Comparison of ENCODE assay signal across 10 cellular contexts in the genomic region with DNA sequence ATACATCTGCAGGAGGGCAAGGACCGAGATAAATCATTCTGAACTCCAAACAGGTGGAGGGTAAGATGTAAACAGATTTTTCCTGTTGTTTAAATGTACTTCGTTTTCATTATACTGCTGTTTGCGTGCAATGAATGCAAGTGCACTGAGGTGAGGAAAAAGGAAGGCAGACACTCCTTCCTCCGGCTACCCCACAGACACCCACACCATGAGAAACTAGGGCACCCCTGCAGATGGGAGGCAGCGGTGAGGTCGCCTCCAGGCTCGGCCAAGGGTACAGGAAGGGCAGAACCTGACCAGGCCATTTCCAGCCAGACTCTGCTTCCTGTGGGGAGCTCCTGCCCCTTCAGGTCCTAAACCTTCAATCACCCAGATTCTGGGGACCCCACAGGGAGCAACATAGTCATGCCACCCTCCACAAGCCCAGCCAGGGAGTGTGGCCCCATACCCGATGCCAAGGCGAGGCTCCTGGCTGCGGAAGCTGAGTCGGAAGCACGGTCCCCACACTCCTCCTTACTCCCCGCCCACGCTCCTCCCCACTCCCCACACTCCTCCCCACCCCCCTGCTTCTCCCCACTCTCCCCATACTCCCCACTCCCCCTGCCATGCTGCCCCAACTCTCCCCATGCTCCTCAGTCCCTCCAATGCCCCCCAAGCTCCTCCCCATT. TPM values are rescaled to one million over a fixed set of nuclear protein-coding genes. Genes with fewer than 3 reads are reported as not detected.
DNase-seq lines count a peak whose midpoint lies in the region; ATAC-seq and TF ChIP-seq lines count a peak whose summit lies in the region.
"Had no signal": no experiment of that assay in that cellular context is flagged by ENCODE, and none has a peak within 500 bp of the region (broad histone marks: within the 10 kb centered on the region; RNA-seq: fewer than 3 reads in every experiment).

No MANE protein-coding gene starts in this region.

- no peak overlapping the region for H2BK120ac ChIP-seq in H9 (ENCODE audit: low read depth, low read length, poor library complexity, severe bottlenecking)

- no peaks in the 10 kb centered on the region for H3K9me3 ChIP-seq in DOHH2 (ENCODE audit: control insufficient read depth, insufficient read depth, low read length)
- no peaks in the 10 kb centered on the region for H3K9me3 ChIP-seq in H9 (ENCODE audit: control insufficient read depth, low read depth, low read length)

- H2AK5ac ChIP-seq in H9 (ENCODE audit: insufficient read length, low read length), result no peak overlapping the region

- H2BK12ac ChIP-seq in H9 (ENCODE audit: insufficient read length, low read depth, low read length), result no peak overlapping the region

- peaks cover 4% of the 10 kb centered on the region for H3K79me1 ChIP-seq in H9 (ENCODE audit: insufficient read depth, low read depth, low read length, poor library complexity, severe bottlenecking)

- H3K14ac ChIP-seq in H9 (ENCODE audit: insufficient read depth, low read length), result 0 out of 2 replicates have a peak overlapping the region, but pooled peaks have one; percentile 61

- peaks cover 65% of the 10 kb centered on the region for H3K79me2 ChIP-seq in DOHH2 (ENCODE audit: control insufficient read depth, low read length)
- peaks cover 2% of the 10 kb centered on the region; the same call in 1 of the 2 replicates for H3K79me2 ChIP-seq in H9 (ENCODE audit: insufficient read depth, low read length)

- no peak overlapping the region for H4K5ac ChIP-seq in H9 (ENCODE audit: insufficient read length, low read depth, low read length)

- H3K4me2 ChIP-seq in DOHH2 (ENCODE audit: low read length) (peak overlapping the region; percentile 89), H9 (ENCODE audit: insufficient read depth, insufficient read length, low read length) (no peak overlapping the region)

- H2BK20ac ChIP-seq in H9 (ENCODE audit: low read depth, low read length, poor library complexity, severe bottlenecking), result no peak overlapping the region

- H3K56ac ChIP-seq in H9 (ENCODE audit: insufficient read length, low read depth, low read length), result no peak overlapping the region

- no peak for TF ChIP-seq CTCF in DOHH2 (IDR thresholded peaks at IDR 0.05; ENCODE audit: low read depth, low read length, poor library complexity, severe bottlenecking)
- no peak for TF ChIP-seq CTCF in H9 (conservative IDR thresholded peaks at IDR 0.05)

- H3K4me3 ChIP-seq in DOHH2 (ENCODE audit: low read length), result peak overlapping the region; percentile 52

- peaks cover 26% of the 10 kb centered on the region for H3F3A ChIP-seq in DOHH2 (ENCODE audit: control insufficient read depth, insufficient read depth)

- no peak overlapping the region for H2BK5ac ChIP-seq in H9 (ENCODE audit: insufficient read length, low read length)

- H4K91ac ChIP-seq in H9 (ENCODE audit: insufficient read length, low read depth, low read length), result no peak overlapping the region

- peaks cover 6% of the 10 kb centered on the region; the same call in 1 of the 2 replicates for H3K36me3 ChIP-seq in DOHH2 (ENCODE audit: control insufficient read depth, low read length)

- H3K9me2 ChIP-seq in DOHH2 (replicated peaks; ENCODE audit: control insufficient read depth, low read length), result no peaks in the 10 kb centered on the region

- H3K23ac ChIP-seq in H9 (ENCODE audit: insufficient read length, low read depth, low read length), result no peak overlapping the region

- peak; percentile 37 for ATAC-seq in activated T-helper 17 cell treated with anti-CD3 and anti-CD28 coated beads, Interleukin-2, amount 50 U/mL, for 72 hours (replicated peaks)
- ATAC-seq in natural killer cell treated with Interleukin-12 subunit alpha and Interleukin-12 subunit beta and Interleukin-15 and Interleukin-18, amount 100 ng/mL, for 72 hours, result peak; percentile 32 to 52
- no peak for ATAC-seq in HG02623 (IDR thresholded peaks at IDR 0.05; ENCODE audit: unreplicated experiment)

- H3T11ph ChIP-seq in H9 (ENCODE audit: low read length), result no peak overlapping the region

- H3K4me1 ChIP-seq in DOHH2 (ENCODE audit: control insufficient read depth, low read length) (peaks cover 75% of the 10 kb centered on the region), H9 (ENCODE audit: insufficient read depth, low read length) (peaks cover 11% of the 10 kb centered on the region; the same call in 1 of the 2 replicates)

- DNase-seq in H9 (no peak), DMS 273 (lab: John Stamatoyannopoulos, UW; ENCODE audit: unreplicated experiment) (no peak), HK-2 (ENCODE audit: unreplicated experiment) (no peak), T1000 (lab: John Stamatoyannopoulos, UW) (no peak)
- DNase-seq in natural killer cell treated with Interleukin-12 subunit alpha and Interleukin-12 subunit beta and Interleukin-15 and Interleukin-18, amount 100 ng/mL, for 72 hours (ENCODE audit: low spot score), result no peak

- no peak overlapping the region for H2BK15ac ChIP-seq in H9 (ENCODE audit: low read depth, low read length)

- no peaks in the 10 kb centered on the region for H3K23me2 ChIP-seq in H9 (ENCODE audit: insufficient read length, low read depth, low read length, poor library complexity, severe bottlenecking)

- peak overlapping the region; percentile 69 to 91 (median 75); a peak in 5 of 7 replicates for H3K27ac Mint-ChIP-seq in H9
- H3K27ac Mint-ChIP-seq in activated T-helper 17 cell treated with anti-CD3 and anti-CD28 coated beads, Interleukin-2, amount 50 U/mL, for 72 hours, result peak overlapping the region; percentile 73
- H3K27ac Mint-ChIP-seq in natural killer cell treated with Interleukin-12 subunit alpha and Interleukin-12 subunit beta and Interleukin-15 and Interleukin-18, amount 100 ng/mL, for 72 hours, result peak overlapping the region; percentile 10 to 75

- no peaks in the 10 kb centered on the region for H3K27me3 ChIP-seq in DOHH2 (ENCODE audit: control insufficient read depth, low read length)
- H3K27me3 ChIP-seq in H9 (ENCODE audit: insufficient read depth, low read length), result no peaks in the 10 kb centered on the region
- H3K27me3 ChIP-seq: dorsolateral prefrontal cortex had no signal

- no peak overlapping the region for H2AFZ ChIP-seq in H9 (ENCODE audit: low read length)
- H2AFZ ChIP-seq: parathyroid adenoma had no signal

- H3K27ac ChIP-seq in DOHH2 (ENCODE audit: low read depth, low read length) (peak overlapping the region; percentile 97), H9 (ENCODE audit: insufficient read length, low read depth, low read length) (no peak overlapping the region)
- H3K27ac ChIP-seq: parathyroid adenoma had no signal

- H3K36me3 Mint-ChIP-seq in H9 (ENCODE audit: insufficient read depth in 1 of 3, low read depth in 3 of 3), result peaks cover 0 to 8% (median 0%) of the 10 kb centered on the region in 3 experiments; a peak in 2 of 7 replicates
- no peaks in the 10 kb centered on the region for H3K36me3 Mint-ChIP-seq in activated T-helper 17 cell treated with anti-CD3 and anti-CD28 coated beads, Interleukin-2, amount 50 U/mL, for 72 hours (ENCODE audit: low read depth)
- no peaks in the 10 kb centered on the region for H3K36me3 Mint-ChIP-seq in natural killer cell treated with Interleukin-12 subunit alpha and Interleukin-12 subunit beta and Interleukin-15 and Interleukin-18, amount 100 ng/mL, for 72 hours

- no peak overlapping the region for H3K4ac ChIP-seq in H9 (ENCODE audit: low read depth, low read length)

- H3K9ac ChIP-seq in H9 (ENCODE audit: extremely low read depth, insufficient read length, low read length), result no peak overlapping the region
- H3K9ac ChIP-seq: parathyroid adenoma had no signal

- H3K4me3 Mint-ChIP-seq in H9, result no peak overlapping the region; a peak in 1 of 5 replicates
- peak overlapping the region; percentile 56 for H3K4me3 Mint-ChIP-seq in activated T-helper 17 cell treated with anti-CD3 and anti-CD28 coated beads, Interleukin-2, amount 50 U/mL, for 72 hours
- H3K4me3 Mint-ChIP-seq in natural killer cell treated with Interleukin-12 subunit alpha and Interleukin-12 subunit beta and Interleukin-15 and Interleukin-18, amount 100 ng/mL, for 72 hours, result peak overlapping the region; percentile 59

- no peak overlapping the region for H3K18ac ChIP-seq in H9 (ENCODE audit: insufficient read length, low read depth, low read length)

- H3K9me3 Mint-ChIP-seq in H9, result no peaks in the 10 kb centered on the region
- no peaks in the 10 kb centered on the region for H3K9me3 Mint-ChIP-seq in activated T-helper 17 cell treated with anti-CD3 and anti-CD28 coated beads, Interleukin-2, amount 50 U/mL, for 72 hours
- H3K9me3 Mint-ChIP-seq in natural killer cell treated with Interleukin-12 subunit alpha and Interleukin-12 subunit beta and Interleukin-15 and Interleukin-18, amount 100 ng/mL, for 72 hours, result no peaks in the 10 kb centered on the region

- H4K8ac ChIP-seq in H9 (replicated peaks; ENCODE audit: insufficient read length, low read depth, low read length), result no peak overlapping the region

- no peaks in the 10 kb centered on the region for H3K27me3 Mint-ChIP-seq in H9 (ENCODE audit: low read depth)
- no peaks in the 10 kb centered on the region for H3K27me3 Mint-ChIP-seq in activated T-helper 17 cell treated with anti-CD3 and anti-CD28 coated beads, Interleukin-2, amount 50 U/mL, for 72 hours
- H3K27me3 Mint-ChIP-seq in natural killer cell treated with Interleukin-12 subunit alpha and Interleukin-12 subunit beta and Interleukin-15 and Interleukin-18, amount 100 ng/mL, for 72 hours, result no peaks in the 10 kb centered on the region

- no CpG with 5 or more reads among the region's 14 CpGs for WGBS in H9 (ENCODE audit: extremely low coverage, insufficient read length, low lambda C conversion rate)

- H3K4me1 Mint-ChIP-seq in H9, result peaks cover 52 to 56% of the 10 kb centered on the region in 2 experiments
- H3K4me1 Mint-ChIP-seq in activated T-helper 17 cell treated with anti-CD3 and anti-CD28 coated beads, Interleukin-2, amount 50 U/mL, for 72 hours, result peaks cover 17% of the 10 kb centered on the region
- H3K4me1 Mint-ChIP-seq in natural killer cell treated with Interleukin-12 subunit alpha and Interleukin-12 subunit beta and Interleukin-15 and Interleukin-18, amount 100 ng/mL, for 72 hours (ENCODE audit: low read depth in 2 of 2), result peaks cover 17 to 19% of the 10 kb centered on the region in 2 donors

- H4K20me1 ChIP-seq in DOHH2 (ENCODE audit: control insufficient read depth, insufficient read depth, low read depth, low read length) (no peaks in the 10 kb centered on the region), H9 (ENCODE audit: control insufficient read depth, insufficient read depth, insufficient read length) (no peaks in the 10 kb centered on the region)

RNA-seq across cellular contexts. Expression of a gene that starts 37.1 kb away (rescaled TPM):
- total RNA-seq in H9 (2021), result 58.7 and 58.9 TPM in 2 replicates
- total RNA-seq in activated T-helper 17 cell treated with anti-CD3 and anti-CD28 coated beads, Interleukin-2, amount 50 U/mL, for 72 hours, result 1 to 10 TPM; 7.0 to 7.3 TPM
- 1 to 10 TPM; 1.9 to 6.7 TPM for total RNA-seq in natural killer cell treated with Interleukin-12 subunit alpha and Interleukin-12 subunit beta and Interleukin-15 and Interleukin-18, amount 100 ng/mL, for 72 hours

Comparison
In these comparisons a context has a peak if more than half of its experiments do, and no peak if none do; other contexts are left out.
1. H3K4me3 Mint-ChIP-seq: peak in activated T-helper 17 cell treated with anti-CD3 and anti-CD28 coated beads, Interleukin-2, amount 50 U/mL, for 72 hours (single experiment) and natural killer cell treated with Interleukin-12 subunit alpha and Interleukin-12 subunit beta and Interleukin-15 and Interleukin-18, amount 100 ng/mL, for 72 hours (single experiment); none in H9 (0 of 2).
2. Peak in every context shown above with its lines, with median percentiles within 50 percentile points of each other: H3K27ac Mint-ChIP-seq.